In the genomic region with DNA sequence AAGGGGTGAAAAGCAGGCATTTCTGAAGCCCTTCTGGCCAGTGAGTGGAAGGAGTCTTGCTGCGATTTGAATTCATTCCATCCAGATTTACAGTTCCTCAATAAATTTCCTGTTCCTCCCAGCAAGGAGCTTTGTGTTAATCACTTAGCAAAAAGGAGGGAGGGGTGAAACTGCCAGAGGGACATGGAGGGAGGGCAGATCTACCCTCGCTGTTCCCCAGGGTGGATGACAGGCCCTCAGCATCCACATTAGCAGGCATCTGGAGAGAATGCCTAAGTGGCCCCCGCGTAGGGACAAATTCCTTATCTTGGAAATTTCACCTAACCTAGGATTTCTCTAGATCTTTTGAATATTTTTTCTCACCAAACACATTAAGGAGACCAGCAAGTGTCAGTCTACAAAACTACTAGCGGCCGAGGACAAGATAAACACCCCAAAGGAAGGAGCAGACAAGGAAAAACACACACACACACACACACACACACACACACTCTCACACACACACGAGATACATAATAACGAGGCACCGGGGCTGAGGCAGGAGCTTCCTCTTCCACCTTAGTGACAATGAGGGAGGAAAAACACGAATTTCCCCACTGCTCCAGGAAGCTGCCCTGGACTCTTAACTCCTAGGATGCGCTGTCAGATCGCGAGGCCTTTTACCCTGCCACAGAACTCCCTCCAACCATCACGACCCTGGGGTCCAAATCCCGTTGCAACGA, we compare ENCODE assay signal across 8 cellular contexts. TPM values are rescaled to one million over a fixed set of nuclear protein-coding genes. Genes with fewer than 3 reads are reported as not detected.
DNase-seq lines count a peak whose midpoint lies in the region; ATAC-seq and TF ChIP-seq lines count a peak whose summit lies in the region.

No MANE protein-coding gene starts in this region.

- peaks cover 27% of the 10 kb centered on the region for H4K20me1 ChIP-seq in osteoblast (ENCODE audit: insufficient read depth, low read length)

- H3K27me3 Mint-ChIP-seq in T-helper 17 cell: no peaks in the 10 kb centered on the region

- H3K79me2 ChIP-seq in osteoblast (ENCODE audit: insufficient read depth, low read length): peaks cover 52% of the 10 kb centered on the region

- peaks cover 27% of the 10 kb centered on the region for H3K36me3 ChIP-seq in H7 (replicated peaks; ENCODE audit: control insufficient read depth, insufficient read depth, low read length)
- H3K36me3 ChIP-seq in osteoblast (ENCODE audit: insufficient read depth, low read length): peaks cover 41% of the 10 kb centered on the region

- no peak for ATAC-seq in T-helper 17 cell
- ATAC-seq in HG02981 (IDR thresholded peaks at IDR 0.05; ENCODE audit: unreplicated experiment): no peak
- no peak for ATAC-seq in GM18868 (IDR thresholded peaks at IDR 0.05; ENCODE audit: unreplicated experiment)

- H2AFZ ChIP-seq in osteoblast (ENCODE audit: low read length): peak overlapping the region; percentile 42

- peaks cover 11% of the 10 kb centered on the region for H3K36me3 Mint-ChIP-seq in T-helper 17 cell (ENCODE audit: low read depth)

- H3K4me3 ChIP-seq in H7 (ENCODE audit: insufficient read depth, low read depth, low read length) (peak overlapping the region; percentile 91), fibroblast of mammary gland (ENCODE audit: control insufficient read depth, low read depth, low read length) (peak overlapping the region; percentile 81), osteoblast (ENCODE audit: insufficient read depth, low read length) (peak overlapping the region; percentile 94)

- peaks cover 24% of the 10 kb centered on the region for H3K4me1 ChIP-seq in osteoblast (ENCODE audit: insufficient read depth, low read length)

- peak overlapping the region; percentile 96 for H3K4me3 Mint-ChIP-seq in T-helper 17 cell

- DNase-seq in H7 (peak; percentile 69), T-helper 17 cell (no peak), fibroblast of mammary gland (ENCODE audit: low read depth) (peak; percentile 43), osteoblast (ENCODE audit: insufficient read length, low spot score, missing footprints) (no peak), NCI-H1048 (lab: John Stamatoyannopoulos, UW) (no peak)

- peak overlapping the region; percentile 99 for H3K4me2 ChIP-seq in osteoblast (ENCODE audit: insufficient read depth, low read length)

- H3K27ac Mint-ChIP-seq in T-helper 17 cell: peak overlapping the region; percentile 97

- H3K9me3 ChIP-seq in T-helper 17 cell (ENCODE audit: control insufficient read depth, low read length, poor library complexity, severe bottlenecking) (no peaks in the 10 kb centered on the region), osteoblast (ENCODE audit: low read depth, low read length) (no peaks in the 10 kb centered on the region)

- H3K27ac ChIP-seq in 22Rv1 (peak overlapping the region; percentile 85), osteoblast (ENCODE audit: low read depth, low read length) (peak overlapping the region; percentile 90)

- peaks cover 63% of the 10 kb centered on the region for H3K4me1 Mint-ChIP-seq in T-helper 17 cell

- TF ChIP-seq CTCF in 22Rv1 (IDR thresholded peaks at IDR 0.05): no peak
- no peak for TF ChIP-seq CTCF in fibroblast of mammary gland (conservative IDR thresholded peaks at IDR 0.05; ENCODE audit: control insufficient read depth, insufficient read depth, low read depth, low read length)
- no peak for TF ChIP-seq CTCF in osteoblast (IDR thresholded peaks at IDR 0.05; ENCODE audit: extremely low read depth, low read depth, low read length)

- H3K27me3 ChIP-seq in H7 (ENCODE audit: control insufficient read depth, insufficient read depth, low read length): no peaks in the 10 kb centered on the region
- no peaks in the 10 kb centered on the region for H3K27me3 ChIP-seq in osteoblast (ENCODE audit: insufficient read depth, low read length)

RNA-seq across cellular contexts. Expression of a gene that starts 1.0 kb away (rescaled TPM):
- total RNA-seq in H7 (2014; rRNA removed; shearing (Covaris generic)): 20.2 and 22.5 TPM in 2 replicates
- total RNA-seq in T-helper 17 cell (10 to 100 TPM; 74.0 to 78.2 TPM), osteoblast (13.0 and 14.8 TPM in 2 replicates)

RNA-seq across cellular contexts. Expression of a gene that starts 37.6 kb away (rescaled TPM):
- 0.74 and 1.1 TPM in 2 replicates for total RNA-seq in H7 (2014; rRNA removed; shearing (Covaris generic))
- total RNA-seq in T-helper 17 cell: under 1 TPM in 1 of 2 donors, not detected in 1; 0.15 TPM
- not detected in 2 replicates for total RNA-seq in osteoblast

Comparison
In these comparisons a context has a peak if more than half of its experiments do, and no peak if none do; other contexts are left out.
1. DNase-seq: peak in H7 (single experiment) and fibroblast of mammary gland (single experiment); none in T-helper 17 cell (0 of 3), osteoblast (single experiment) and NCI-H1048 (single experiment).
2. Peak in every context shown above with its lines, with median percentiles within 50 percentile points of each other: H3K4me3 ChIP-seq.